In the genomic region with DNA sequence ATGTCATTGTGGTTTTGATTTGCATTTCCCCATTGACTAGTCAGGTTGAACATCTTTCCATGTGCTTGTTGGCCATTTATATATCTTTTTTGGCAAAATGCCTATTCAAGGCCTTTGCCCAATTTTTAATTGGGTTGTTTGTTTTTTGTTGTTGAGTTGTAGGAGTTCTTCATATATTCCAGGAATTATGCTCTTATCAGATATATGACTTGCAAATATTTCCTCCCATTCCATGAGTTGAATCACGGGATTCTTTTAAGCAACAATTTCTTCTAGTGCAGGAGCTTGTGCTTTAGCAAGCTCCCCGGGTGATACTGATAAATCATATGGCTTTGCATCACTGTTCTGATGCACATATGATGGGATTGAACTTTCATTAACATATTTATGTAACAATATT, we compare ENCODE assay signal across 24 cellular contexts. TPM values are rescaled to one million over a fixed set of nuclear protein-coding genes. Genes with fewer than 3 reads are reported as not detected.
DNase-seq lines count a peak whose midpoint lies in the region; ATAC-seq, FAIRE-seq and TF ChIP-seq lines count a peak whose summit lies in the region.
"Had no signal": no experiment of that assay in that cellular context is flagged by ENCODE, and none has a peak within 500 bp of the region (broad histone marks: within the 10 kb centered on the region; RNA-seq: fewer than 3 reads in every experiment).

No MANE protein-coding gene starts in this region.

- BruUV-seq in IMR-90 (replicated peaks; lab: Mats Ljungman, UMichigan) (no TSS peak), K562 (replicated peaks; lab: Mats Ljungman, UMichigan) (no TSS peak)

- H3K56ac ChIP-seq in IMR-90 (ENCODE audit: extremely low read depth, insufficient read depth, low read length) = no peak overlapping the region

- H3K4me1 ChIP-seq in IMR-90 (ENCODE audit: control insufficient read depth, insufficient read depth, low read length) = peaks cover 2% of the 10 kb centered on the region; the same call in 1 of the 2 replicates
- H3K4me1 ChIP-seq in K562 (replicated peaks in 1 of 2; ENCODE audit: control insufficient read depth in 2 of 2, insufficient read depth in 2 of 2, low read length in 2 of 2) = peaks cover 0 to 5% of the 10 kb centered on the region in 2 experiments; a peak in 1 of 5 replicates
- H3K4me1 ChIP-seq: HAP-1 had no signal

- no peak overlapping the region for H2BK20ac ChIP-seq in IMR-90 (ENCODE audit: low read depth, low read length)

- CTCF ChIA-PET in activated CD4-positive, alpha-beta T cell treated with anti-CD3 and anti-CD28 coated beads, Interleukin-2, amount 10 ng/mL, durations not matched to agents 7 days and 5 days (lab: Charles Lee) = interaction anchor here (0.6 to 0.7 kb wide), 2 partner anchors 20 to 31 kb away, joined by 3 to 4 read pairs; no protein-coding TSS in a partner anchor
- CTCF ChIA-PET in IMR-90 (lab: Yijun Ruan, JAX) = no interaction called here
- CTCF ChIA-PET in K562 (lab: Yijun Ruan, JAX; ENCODE audit: low intra/inter-chr PET ratio) = no interaction called here

- POLR2A ChIA-PET in activated CD4-positive, alpha-beta T cell treated with anti-CD3 and anti-CD28 coated beads, Interleukin-2, amount 10 ng/mL, durations not matched to agents 7 days and 5 days (lab: Charles Lee) = no interaction called here
- POLR2A ChIA-PET in IMR-90 (lab: Charles Lee; ENCODE audit: unreplicated experiment) (interaction anchor here (0.5 kb wide), 1 partner anchor 116 kb away, joined by 4 read pairs; no protein-coding TSS in a partner anchor), K562 (lab: Yijun Ruan, JAX) (no interaction called here)

- no CpG with 5 or more reads among the region's 2 CpGs for WGBS in IMR-90 (ENCODE audit: extremely low coverage in 2 of 2, insufficient read length in 1 of 2), 2 experiments
- WGBS in K562 (ENCODE audit: insufficient coverage, low coverage, missing lambda C conversion rate) = 13% methylated on average over 2 of the region's 2 CpGs

- no peak overlapping the region for H3K9ac ChIP-seq in IMR-90 (ENCODE audit: low read depth, low read length)
- H3K9ac ChIP-seq in K562 (ENCODE audit: insufficient read depth in 1 of 2, low read depth in 2 of 2, low read length in 2 of 2) = no peak overlapping the region
- H3K9ac ChIP-seq: KMS-11 had no signal

- H3K36me3 ChIP-seq in IMR-90 (ENCODE audit: control insufficient read depth, insufficient read depth, low read length) (no peaks in the 10 kb centered on the region), K562 (ENCODE audit: control insufficient read depth, insufficient read depth, low read length) (no peaks in the 10 kb centered on the region)
- H3K36me3 ChIP-seq: HAP-1, Peyer's patch had no signal

- ATAC-seq in IMR-90 (ENCODE audit: low read depth) (no peak; the same call in 1 of the 2 replicates), K562 (no peak)
- ATAC-seq: GM23338, SK-N-SH treated with all-trans-retinoic acid at 6 μM for 48 hours had no signal

- no peak overlapping the region for H2AK9ac ChIP-seq in IMR-90 (replicated peaks; ENCODE audit: low read depth, low read length, poor library complexity)

- peaks cover 33% of the 10 kb centered on the region for H3K9me3 Mint-ChIP-seq in activated CD4-positive, alpha-beta T cell treated with anti-CD3 and anti-CD28 coated beads, Interleukin-2, amount 10 ng/mL, durations not matched to agents 24 days and 14 days
- peaks cover 14% of the 10 kb centered on the region for H3K9me3 Mint-ChIP-seq in activated CD4-positive, alpha-beta T cell treated with anti-CD3 and anti-CD28 coated beads, Interleukin-2, amount 10 ng/mL, durations not matched to agents 7 days and 5 days
- H3K9me3 Mint-ChIP-seq: GM23338 had no signal

- peaks cover 25% of the 10 kb centered on the region for H3K4me1 Mint-ChIP-seq in activated CD4-positive, alpha-beta T cell treated with anti-CD3 and anti-CD28 coated beads, Interleukin-2, amount 10 ng/mL, durations not matched to agents 24 days and 14 days
- peaks cover 5% of the 10 kb centered on the region for H3K4me1 Mint-ChIP-seq in activated CD4-positive, alpha-beta T cell treated with anti-CD3 and anti-CD28 coated beads, Interleukin-2, amount 10 ng/mL, durations not matched to agents 7 days and 5 days

- H3K79me2 ChIP-seq in K562 (ENCODE audit: control insufficient read depth, insufficient read depth, low read length) = no peaks in the 10 kb centered on the region

- no peak overlapping the region for H2BK120ac ChIP-seq in IMR-90 (ENCODE audit: low read depth, low read length)

- H3K9me1 ChIP-seq in IMR-90 (ENCODE audit: insufficient read depth, low read length) = no peaks in the 10 kb centered on the region
- H3K9me1 ChIP-seq in K562 (ENCODE audit: control insufficient read depth, insufficient read depth, low read length) = no peaks in the 10 kb centered on the region

- H2AFZ ChIP-seq in IMR-90 (replicated peaks; ENCODE audit: low read length, poor library complexity) (no peak overlapping the region), K562 (ENCODE audit: low read depth, low read length) (no peak overlapping the region)

- no peak overlapping the region for H4K5ac ChIP-seq in IMR-90 (ENCODE audit: low read depth, low read length)

- dilution Hi-C loops in IMR-90 (cut with HindIII; ENCODE audit: low sequenced_read_pairs, unreplicated experiment) = no loop called here

- H3K14ac ChIP-seq in IMR-90 (replicated peaks; ENCODE audit: low read depth, low read length) = no peak overlapping the region

- H3K4me2 ChIP-seq in IMR-90 (ENCODE audit: low read depth, low read length) = no peak overlapping the region
- H3K4me2 ChIP-seq in K562 (ENCODE audit: insufficient read depth, low read length) = no peak overlapping the region
- H3K4me2 ChIP-seq: GM23338, KMS-11 had no signal

- no peak overlapping the region for H3K4ac ChIP-seq in IMR-90 (ENCODE audit: low read depth, low read length)

- no peak overlapping the region for H4K8ac ChIP-seq in IMR-90 (ENCODE audit: low read depth in 2 of 2, low read length in 2 of 2)

- H3K18ac ChIP-seq in IMR-90 (ENCODE audit: low read depth, low read length) = no peak overlapping the region

- H4K20me1 ChIP-seq in IMR-90 (ENCODE audit: insufficient read depth, low read length) = no peaks in the 10 kb centered on the region
- no peaks in the 10 kb centered on the region for H4K20me1 ChIP-seq in K562 (replicated peaks; ENCODE audit: control insufficient read depth, insufficient read depth, low read length)

- no peak for TF ChIP-seq EP300 in K562 (IDR thresholded peaks at IDR 0.05; ENCODE audit: low read length)

- H3K4me3 Mint-ChIP-seq in activated CD4-positive, alpha-beta T cell treated with anti-CD3 and anti-CD28 coated beads, Interleukin-2, amount 10 ng/mL, durations not matched to agents 24 days and 14 days = no peak overlapping the region
- no peak overlapping the region for H3K4me3 Mint-ChIP-seq in activated CD4-positive, alpha-beta T cell treated with anti-CD3 and anti-CD28 coated beads, Interleukin-2, amount 10 ng/mL, durations not matched to agents 7 days and 5 days
- H3K4me3 Mint-ChIP-seq: B cell, CD14-positive monocyte, GM23338 had no signal

- H3K9me3 ChIP-seq in IMR-90 (ENCODE audit: control insufficient read depth, insufficient read depth, low read length) = peaks cover 8% of the 10 kb centered on the region
- H3K9me3 ChIP-seq in K562 (replicated peaks; ENCODE audit: control insufficient read depth, insufficient read depth, low read depth, low read length) = peaks cover 20% of the 10 kb centered on the region
- H3K9me3 ChIP-seq: HAP-1 had no signal

- H3K27me3 Mint-ChIP-seq in activated CD4-positive, alpha-beta T cell treated with anti-CD3 and anti-CD28 coated beads, Interleukin-2, amount 10 ng/mL, durations not matched to agents 24 days and 14 days = no peaks in the 10 kb centered on the region
- peaks cover 1% of the 10 kb centered on the region for H3K27me3 Mint-ChIP-seq in activated CD4-positive, alpha-beta T cell treated with anti-CD3 and anti-CD28 coated beads, Interleukin-2, amount 10 ng/mL, durations not matched to agents 7 days and 5 days

- TF ChIP-seq RAD21 in IMR-90 (IDR thresholded peaks at IDR 0.05; ENCODE audit: low read length) = no peak
- no peak for TF ChIP-seq RAD21 in K562 (CRISPR knock-in tag; conservative IDR thresholded peaks at IDR 0.05 in 1 of 2, IDR thresholded peaks at IDR 0.05 in 1 of 2)

- no peak overlapping the region for H2BK15ac ChIP-seq in IMR-90 (ENCODE audit: low read depth, low read length)

- H3K36me3 Mint-ChIP-seq in activated CD4-positive, alpha-beta T cell treated with anti-CD3 and anti-CD28 coated beads, Interleukin-2, amount 10 ng/mL, durations not matched to agents 24 days and 14 days (ENCODE audit: low read depth) = no peaks in the 10 kb centered on the region
- no peaks in the 10 kb centered on the region for H3K36me3 Mint-ChIP-seq in activated CD4-positive, alpha-beta T cell treated with anti-CD3 and anti-CD28 coated beads, Interleukin-2, amount 10 ng/mL, durations not matched to agents 7 days and 5 days (ENCODE audit: low read depth)
- H3K36me3 Mint-ChIP-seq: CD14-positive monocyte had no signal

- H3K27ac ChIP-seq in IMR-90 (ENCODE audit: insufficient read depth, low read length) = no peak overlapping the region
- H3K27ac ChIP-seq in K562 (ENCODE audit: extremely low read depth, low read depth, low read length) = no peak overlapping the region
- H3K27ac ChIP-seq in substantia nigra (ENCODE audit: low read depth, low read length, poor library complexity, severe bottlenecking) = no peak overlapping the region
- H3K27ac ChIP-seq: HL-60, KMS-11, Peyer's patch had no signal

- peak overlapping the region; percentile 54 for H3K27ac Mint-ChIP-seq in activated CD4-positive, alpha-beta T cell treated with anti-CD3 and anti-CD28 coated beads, Interleukin-2, amount 10 ng/mL, durations not matched to agents 24 days and 14 days
- H3K27ac Mint-ChIP-seq in activated CD4-positive, alpha-beta T cell treated with anti-CD3 and anti-CD28 coated beads, Interleukin-2, amount 10 ng/mL, durations not matched to agents 7 days and 5 days = no peak overlapping the region
- H3K27ac Mint-ChIP-seq: B cell, CD14-positive monocyte, GM23338 had no signal

- H3K27me3 ChIP-seq in IMR-90 (ENCODE audit: control insufficient read depth, insufficient read depth, low read length) (no peaks in the 10 kb centered on the region), K562 (ENCODE audit: control insufficient read depth in 2 of 2, insufficient read depth in 2 of 2, low read length in 2 of 2) (no peaks in the 10 kb centered on the region)
- H3K27me3 ChIP-seq: Peyer's patch had no signal

- H3K23ac ChIP-seq in IMR-90 (ENCODE audit: low read depth, low read length) = no peak overlapping the region

- TF ChIP-seq POLR2A in IMR-90 (IDR thresholded peaks at IDR 0.05; ENCODE audit: low read depth, low read length) = no peak
- TF ChIP-seq POLR2A in K562 (conservative IDR thresholded peaks at IDR 0.05) = no peak

- intact Hi-C loops in activated CD4-positive, alpha-beta T cell treated with anti-CD3 and anti-CD28 coated beads, Interleukin-2, amount 10 ng/mL, durations not matched to agents 24 days and 14 days (cut with micrococcal nuclease) = loop anchor here (5.0 kb wide), 1 partner anchor 95 kb away; no protein-coding TSS in a partner anchor
- intact Hi-C loops in IMR-90 (cut with micrococcal nuclease) = no loop called here
- intact Hi-C loops in K562 (cut with micrococcal nuclease) = no loop called here

- H2AK5ac ChIP-seq in IMR-90 (ENCODE audit: low read depth, low read length) = no peak overlapping the region

- no peak overlapping the region for H2BK5ac ChIP-seq in IMR-90 (ENCODE audit: low read depth, low read length, poor library complexity, severe bottlenecking)

- FAIRE-seq in K562 (lab: Jason Lieb, UNC) = no peak
- FAIRE-seq: A204.1, D721Med had no signal

- no peak overlapping the region for H3K4me3 ChIP-seq in IMR-90 (ENCODE audit: insufficient read depth, low read depth, low read length)
- no peak overlapping the region for H3K4me3 ChIP-seq in K562
- H3K4me3 ChIP-seq in fibroblast of villous mesenchyme (ENCODE audit: low read depth, low read length) = no peak overlapping the region
- H3K4me3 ChIP-seq: GM23338, HAP-1, Peyer's patch had no signal

- H4K91ac ChIP-seq in IMR-90 (ENCODE audit: insufficient read depth, low read depth, low read length) = no peak overlapping the region

- TF ChIP-seq CTCF in IMR-90 (conservative IDR thresholded peaks at IDR 0.05; ENCODE audit: low read depth, low read length) = no peak
- no peak for TF ChIP-seq CTCF in K562 (IDR thresholded peaks at IDR 0.05 in 2 of 3, conservative IDR thresholded peaks at IDR 0.05 in 1 of 3; ENCODE audit: insufficient read depth in 2 of 3, low read depth in 1 of 3, low read length in 3 of 3)
- TF ChIP-seq CTCF in fibroblast of villous mesenchyme (IDR thresholded peaks at IDR 0.05; ENCODE audit: insufficient read depth, low read depth, low read length) = no peak
- no peak for TF ChIP-seq CTCF in GM10266 (IDR thresholded peaks at IDR 0.05; ENCODE audit: control insufficient read depth, insufficient read depth, low read depth, missing control alignments)

- in situ Hi-C loops in IMR-90 (cut with MboI; ENCODE audit: low sequenced_read_pairs) = no loop called here
- in situ Hi-C loops in K562 (cut with MboI) = no loop called here

- H3K79me1 ChIP-seq in IMR-90 (ENCODE audit: low read depth in 1 of 2, low read length in 2 of 2) = no peaks in the 10 kb centered on the region

- no peak for DNase-seq in activated CD4-positive, alpha-beta T cell treated with anti-CD3 and anti-CD28 coated beads, Interleukin-2, amount 10 ng/mL, durations not matched to agents 24 days and 14 days
- DNase-seq in activated CD4-positive, alpha-beta T cell treated with anti-CD3 and anti-CD28 coated beads, Interleukin-2, amount 10 ng/mL, durations not matched to agents 7 days and 5 days = no peak
- DNase-seq in IMR-90 (no peak), K562 (ENCODE audit: extremely low read depth in 1 of 4, low spot score in 3 of 4) (no peak), fibroblast of villous mesenchyme (ENCODE audit: low read depth) (peak; percentile 40), substantia nigra (lab: John Stamatoyannopoulos, UW) (no peak), GM10266 (ENCODE audit: extremely low spot score) (no peak)
- DNase-seq: DMS53, NCI-H1417, NCI-H1694 treated with DMSO at 0.1 percent for 48 hours, NCI-H2107, NCI-H226, NCI-H510A treated with DMSO at 0.1 percent for 48 hours, NCI-H82, Peyer's patch had no signal

RNA-seq across cellular contexts. Expression of gene FLT1, which starts 47.0 kb away (rescaled TPM):
- 46.3 and 46.7 TPM in 2 replicates for total RNA-seq in activated CD4-positive, alpha-beta T cell treated with anti-CD3 and anti-CD28 coated beads, Interleukin-2, amount 10 ng/mL, durations not matched to agents 24 days and 14 days
- under 1 TPM; 0.32 to 0.71 TPM for total RNA-seq in activated CD4-positive, alpha-beta T cell treated with anti-CD3 and anti-CD28 coated beads, Interleukin-2, amount 10 ng/mL, durations not matched to agents 7 days and 5 days
- total RNA-seq in IMR-90 (2012; rRNA removed) (10.0 and 10.4 TPM in 2 replicates), K562 (2014; rRNA removed) (0.24 and 0.27 TPM in 2 replicates), K562 (2014; rRNA removed; fragmentation: Illumina TruSeq; extraction: Trizol) (0.19 and 0.22 TPM in 2 replicates), K562 (2015; rRNA removed; fragmentation: Illumina TruSeq; extraction: Trizol) (0.04 TPM in 2 replicates), K562 (2021) (0.22 and 0.40 TPM in 2 replicates), fibroblast of villous mesenchyme (12.1 and 23.2 TPM in 2 replicates)
- polyA plus RNA-seq in IMR-90 (2012; rRNA removed) (4.4 and 4.5 TPM in 2 replicates), K562 (2011; rRNA removed) (0.77 and 2.0 TPM in 2 replicates), K562 (2014; fragmentation: Illumina TruSeq; extraction: Trizol) (0.17 and 0.22 TPM in 2 replicates), K562 (2014; fragmentation: Nextera tagmentation; extraction: Ambion mirVana) (under 1 TPM; 0.04 to 0.10 TPM), K562 (2014; rRNA removed) (0.01 TPM in 1 of 2 replicates, not detected in the other)
- polyA plus RNA-seq in IMR-90 (2012; cell fraction: cytosol; rRNA removed) = 1.6 and 2.5 TPM in 2 replicates
- polyA plus RNA-seq in IMR-90 (2012; cell fraction: nucleus; rRNA removed; ENCODE audit: low replicate concordance) = 1.3 and 3.9 TPM in 2 replicates
- total RNA-seq in K562 (2011; cell fraction: chromatin; rRNA removed; ENCODE audit: low replicate concordance) = 2.9 and 4.1 TPM in 2 replicates
- total RNA-seq in K562 (2011; cell fraction: nucleolus; rRNA removed) = 1.3 and 1.7 TPM in 2 replicates
- total RNA-seq in K562 (2011; cell fraction: nucleoplasm; rRNA removed) = 1.5 and 3.1 TPM in 2 replicates
- 0.37 and 0.45 TPM in 2 replicates for polyA plus RNA-seq in K562 (2011; cell fraction: cytosol; rRNA removed)
- polyA plus RNA-seq in K562 (2011; cell fraction: nucleus; rRNA removed) = 0.97 and 1.0 TPM in 2 replicates
- polyA plus RNA-seq in K562 (2012) = 0.60 and 0.91 TPM in 2 replicates
- polyA minus RNA-seq in K562 (2011; rRNA and poly(A)+ RNA removed) = 2.5 and 4.0 TPM in 2 replicates
- polyA minus RNA-seq in K562 (2011; cell fraction: cytosol; rRNA and poly(A)+ RNA removed) = 0.55 and 1.4 TPM in 2 replicates
- 0.56 and 0.81 TPM in 2 replicates for polyA minus RNA-seq in K562 (2011; cell fraction: nucleus; rRNA and poly(A)+ RNA removed)
- polyA plus RNA-seq: CD14-positive monocyte had no signal
